Comparison of ENCODE assay signal across 11 cellular contexts in the genomic region with DNA sequence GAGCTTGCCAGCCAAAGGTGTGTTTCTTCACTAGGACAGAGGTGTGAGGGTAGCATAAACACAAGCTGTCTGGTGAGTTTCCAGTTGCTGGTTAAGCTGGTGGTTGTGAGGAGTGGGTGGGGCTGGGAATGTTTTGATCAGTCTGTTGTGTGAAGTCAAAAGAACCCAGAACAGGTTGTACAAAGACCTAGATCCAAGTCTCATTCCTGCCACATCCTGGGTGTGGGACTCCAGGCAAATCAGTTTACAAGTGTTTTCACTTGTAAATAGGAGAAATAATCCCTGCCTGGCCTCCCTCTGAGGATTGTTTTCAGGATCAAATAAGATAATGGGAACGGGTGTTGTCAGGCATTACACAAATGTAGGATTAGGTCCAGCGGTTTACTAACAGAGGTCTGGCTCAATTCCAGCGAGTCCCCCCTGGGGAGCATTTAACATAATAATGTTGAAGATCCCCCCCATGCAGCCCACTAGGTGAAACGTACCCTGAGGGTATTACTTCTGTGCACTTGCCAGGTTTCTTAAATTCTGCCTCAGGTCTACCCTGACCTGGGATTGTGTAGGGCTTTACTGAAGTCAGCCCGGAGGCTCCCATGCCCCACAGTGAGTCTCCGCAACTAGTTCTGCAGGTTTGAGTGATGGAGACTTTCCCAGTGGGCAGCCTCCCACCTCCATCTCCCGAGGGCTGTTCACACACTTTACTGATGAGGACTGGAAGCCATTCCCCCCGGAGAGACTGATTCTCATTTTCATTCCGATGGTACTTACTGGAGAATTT. TPM values are rescaled to one million over a fixed set of nuclear protein-coding genes. Genes with fewer than 3 reads are reported as not detected.
DNase-seq lines count a peak whose midpoint lies in the region; ATAC-seq and TF ChIP-seq lines count a peak whose summit lies in the region.
"Had no signal": no experiment of that assay in that cellular context is flagged by ENCODE, and none has a peak within 500 bp of the region (broad histone marks: within the 10 kb centered on the region; RNA-seq: fewer than 3 reads in every experiment).

No MANE protein-coding gene starts in this region.

- DNase-seq in DMS53 treated with DMSO at 0.1 percent for 48 hours (lab: John Stamatoyannopoulos, UW; ENCODE audit: unreplicated experiment): peak; percentile 30
- peak; percentile 73 for DNase-seq in NCI-H69 (lab: John Stamatoyannopoulos, UW)
- peak; percentile 64 for DNase-seq in epithelial cell of prostate (ENCODE audit: low read depth, low spot score)
- peak; percentile 84 to 88 for DNase-seq in trophoblast cell
- DNase-seq in activated CD4-positive, alpha-beta memory T cell treated with anti-CD3 and anti-CD28 coated beads, Interleukin-2, amount 10 ng/mL, durations not matched to agents 7 days and 5 days: no peak
- DNase-seq in MV-4-11 (lab: John Stamatoyannopoulos, UW): no peak
- no peak for DNase-seq in adrenal gland
- DNase-seq: activated CD4-positive, CD25-positive, alpha-beta regulatory T cell treated with anti-CD3 and anti-CD28 coated beads, Interleukin-2, amount 50 U/mL, for 72 hours; NCI-H1694 had no signal

- CTCF ChIA-PET in activated CD4-positive, alpha-beta memory T cell treated with anti-CD3 and anti-CD28 coated beads, Interleukin-2, amount 10 ng/mL, durations not matched to agents 7 days and 5 days (lab: Charles Lee): interaction anchor here (1.0 kb wide), 1 partner anchor 58 kb away, joined by 3 read pairs; no protein-coding TSS in a partner anchor

- no CpG with 5 or more reads among the region's 9 CpGs for WGBS in trophoblast cell (ENCODE audit: extremely low coverage, insufficient coverage, insufficient read length)
- 23 to 33% (median 30%) methylated on average over 6 to 9 of the region's 9 CpGs for WGBS in adrenal gland, 4 donors

- H3K9ac ChIP-seq in trophoblast cell (ENCODE audit: low read length): no peak overlapping the region

- no peak for ATAC-seq in GM21786 (IDR thresholded peaks at IDR 0.05; ENCODE audit: unreplicated experiment)

- peaks cover 21% of the 10 kb centered on the region for H3K4me1 Mint-ChIP-seq in activated CD4-positive, alpha-beta memory T cell treated with anti-CD3 and anti-CD28 coated beads, Interleukin-2, amount 10 ng/mL, durations not matched to agents 7 days and 5 days

- no peak for TF ChIP-seq CTCF in adrenal gland (IDR thresholded peaks at IDR 0.05)

- no peak overlapping the region for H3K4me3 ChIP-seq in trophoblast cell (ENCODE audit: low read depth, low read length)
- H3K4me3 ChIP-seq in adrenal gland: no peak overlapping the region

- H3K4me1 ChIP-seq in trophoblast cell (ENCODE audit: control insufficient read depth in 1 of 2, insufficient read depth in 2 of 2, low read length in 2 of 2) (peaks cover 3 to 14% of the 10 kb centered on the region in 2 experiments), adrenal gland (replicated peaks in 1 of 2) (peaks cover 5% of the 10 kb centered on the region in 2 donors)

- H3K4ac ChIP-seq in trophoblast cell (ENCODE audit: low read depth, low read length): no peak overlapping the region

- H3K18ac ChIP-seq in trophoblast cell (ENCODE audit: low read length): no peak overlapping the region

- peak overlapping the region; percentile 19 for H2BK5ac ChIP-seq in trophoblast cell (ENCODE audit: low read depth, low read length, poor library complexity)

- H4K12ac ChIP-seq in trophoblast cell (ENCODE audit: low read depth, low read length): no peak overlapping the region

- no peak overlapping the region for H2BK120ac ChIP-seq in trophoblast cell (ENCODE audit: insufficient read depth, low read length, poor library complexity)

- no peak overlapping the region for H3K14ac ChIP-seq in trophoblast cell (ENCODE audit: low read length)

- no peaks in the 10 kb centered on the region for H3K9me3 ChIP-seq in trophoblast cell (ENCODE audit: insufficient read depth, low read depth, low read length)
- H3K9me3 ChIP-seq in adrenal gland (replicated peaks in 1 of 3): no peaks in the 10 kb centered on the region

- peaks cover 27% of the 10 kb centered on the region for H3K27me3 Mint-ChIP-seq in activated CD4-positive, alpha-beta memory T cell treated with anti-CD3 and anti-CD28 coated beads, Interleukin-2, amount 10 ng/mL, durations not matched to agents 7 days and 5 days
- H3K27me3 Mint-ChIP-seq: central memory CD8-positive, alpha-beta T cell had no signal

- H3K27ac Mint-ChIP-seq in activated CD4-positive, alpha-beta memory T cell treated with anti-CD3 and anti-CD28 coated beads, Interleukin-2, amount 10 ng/mL, durations not matched to agents 7 days and 5 days: no peak overlapping the region

- no peak overlapping the region for H2BK12ac ChIP-seq in trophoblast cell (ENCODE audit: low read length)

- peaks cover 2% of the 10 kb centered on the region for H3K79me2 ChIP-seq in trophoblast cell (ENCODE audit: control insufficient read depth, insufficient read depth, low read length, poor library complexity)

- H3K27ac ChIP-seq in epithelial cell of prostate (peak overlapping the region; percentile 21), trophoblast cell (ENCODE audit: low read depth, low read length) (no peak overlapping the region), adrenal gland (peak overlapping the region in 1 of 5 donors; percentile 8)

- no peak overlapping the region for H2AK5ac ChIP-seq in trophoblast cell (ENCODE audit: low read length)

- POLR2A ChIA-PET in activated CD4-positive, alpha-beta memory T cell treated with anti-CD3 and anti-CD28 coated beads, Interleukin-2, amount 10 ng/mL, durations not matched to agents 7 days and 5 days (lab: Charles Lee): no interaction called here

- no peaks in the 10 kb centered on the region for H3K9me3 Mint-ChIP-seq in activated CD4-positive, alpha-beta memory T cell treated with anti-CD3 and anti-CD28 coated beads, Interleukin-2, amount 10 ng/mL, durations not matched to agents 7 days and 5 days
- H3K9me3 Mint-ChIP-seq: central memory CD8-positive, alpha-beta T cell had no signal

- H3K36me3 Mint-ChIP-seq in activated CD4-positive, alpha-beta memory T cell treated with anti-CD3 and anti-CD28 coated beads, Interleukin-2, amount 10 ng/mL, durations not matched to agents 7 days and 5 days (ENCODE audit: low read depth): peaks cover 11% of the 10 kb centered on the region

- H3K36me3 ChIP-seq in trophoblast cell (ENCODE audit: control insufficient read depth in 1 of 2, insufficient read depth in 2 of 2, low read length in 2 of 2) (no peaks in the 10 kb centered on the region), adrenal gland (replicated peaks in 1 of 2) (no peaks in the 10 kb centered on the region)

- peak overlapping the region; percentile 48 for H3K4me2 ChIP-seq in trophoblast cell (ENCODE audit: low read length)

- H3K27me3 ChIP-seq in trophoblast cell (ENCODE audit: insufficient read depth, low read length): no peaks in the 10 kb centered on the region
- H3K27me3 ChIP-seq in adrenal gland: no peaks in the 10 kb centered on the region

- no peak overlapping the region for H4K91ac ChIP-seq in trophoblast cell (ENCODE audit: low read depth, low read length)

- no peak overlapping the region for H3K23ac ChIP-seq in trophoblast cell (ENCODE audit: low read length)

- peaks cover 15% of the 10 kb centered on the region for H3K79me1 ChIP-seq in trophoblast cell (ENCODE audit: low read length)

- intact Hi-C loops in adrenal gland (cut with DNase I): loop anchor here in 1 of 2 donors (10.0 kb wide), 1 partner anchor 52 kb away; no protein-coding TSS in a partner anchor

- H2AFZ ChIP-seq in trophoblast cell (ENCODE audit: insufficient read depth, low read length, poor library complexity): no peak overlapping the region

- TF ChIP-seq POLR2A in adrenal gland (IDR thresholded peaks at IDR 0.05): no peak

- no peak overlapping the region for H3K4me3 Mint-ChIP-seq in activated CD4-positive, alpha-beta memory T cell treated with anti-CD3 and anti-CD28 coated beads, Interleukin-2, amount 10 ng/mL, durations not matched to agents 7 days and 5 days
- H3K4me3 Mint-ChIP-seq: central memory CD8-positive, alpha-beta T cell had no signal

- no peak overlapping the region for H4K8ac ChIP-seq in trophoblast cell (ENCODE audit: low read depth, low read length)

RNA-seq across cellular contexts. Expression of a gene that starts 2.6 kb away (rescaled TPM):
- polyA plus RNA-seq in trophoblast cell (2013): 6.7 and 6.8 TPM in 2 replicates
- 10 to 100 TPM; 11.1 to 11.5 TPM for total RNA-seq in activated CD4-positive, alpha-beta memory T cell treated with anti-CD3 and anti-CD28 coated beads, Interleukin-2, amount 10 ng/mL, durations not matched to agents 7 days and 5 days
- 10 to 100 TPM in 5 of 8 donors, 1 to 10 TPM in 3; 3.4 to 17.9 (median 11.0) TPM for total RNA-seq in adrenal gland
- polyA plus RNA-seq in adrenal gland: 1 to 10 TPM; 2.8 to 4.1 (median 3.3) TPM

RNA-seq across cellular contexts. Expression of a gene that starts 18.1 kb away (rescaled TPM):
- 0.60 and 0.77 TPM in 2 replicates for polyA plus RNA-seq in trophoblast cell (2013)
- total RNA-seq in activated CD4-positive, alpha-beta memory T cell treated with anti-CD3 and anti-CD28 coated beads, Interleukin-2, amount 10 ng/mL, durations not matched to agents 7 days and 5 days: 1 to 10 TPM; 6.9 to 7.6 TPM
- total RNA-seq in adrenal gland: 10 to 100 TPM in 2 of 8 donors, 1 to 10 TPM in 6; 2.0 to 11.1 (median 8.3) TPM
- polyA plus RNA-seq in adrenal gland: 1 to 10 TPM; 1.3 to 2.7 (median 2.3) TPM

RNA-seq across cellular contexts. Expression of a gene that starts 44.7 kb away (rescaled TPM):
- polyA plus RNA-seq in trophoblast cell (2013): 12.1 and 12.8 TPM in 2 replicates
- 10 to 100 TPM; 47.0 to 54.4 TPM for total RNA-seq in activated CD4-positive, alpha-beta memory T cell treated with anti-CD3 and anti-CD28 coated beads, Interleukin-2, amount 10 ng/mL, durations not matched to agents 7 days and 5 days
- 10 to 100 TPM in 1 of 8 donors, 1 to 10 TPM in 7; 4.3 to 15.0 (median 6.8) TPM for total RNA-seq in adrenal gland
- 1 to 10 TPM; 1.7 to 7.6 (median 2.2) TPM for polyA plus RNA-seq in adrenal gland

Comparison
In these comparisons a context has a peak if more than half of its experiments do, and no peak if none do; other contexts are left out.
1. DNase-seq: peak in DMS53 treated with DMSO at 0.1 percent for 48 hours (single experiment), NCI-H69 (single experiment), epithelial cell of prostate (single experiment) and trophoblast cell (2 of 2); none in activated CD4-positive, alpha-beta memory T cell treated with anti-CD3 and anti-CD28 coated beads, Interleukin-2, amount 10 ng/mL, durations not matched to agents 7 days and 5 days (single experiment), MV-4-11 (single experiment) and adrenal gland (0 of 7).